In genomic region chr20:49846206-49846807, GRCh38 we compare ENCODE assay signal across 8 cellular contexts. TPM values are rescaled to one million over a fixed set of nuclear protein-coding genes. Genes with fewer than 3 reads are reported as not detected.
DNase-seq lines count a peak whose midpoint lies in the region; ATAC-seq, FAIRE-seq and TF ChIP-seq lines count a peak whose summit lies in the region.
"Had no signal": no experiment of that assay in that cellular context is flagged by ENCODE, and none has a peak within 500 bp of the region (broad histone marks: within the 10 kb centered on the region; RNA-seq: fewer than 3 reads in every experiment).

No MANE protein-coding gene starts in this region.

- no TSS peak for BruUV-seq in GM12878 (replicated peaks; lab: Mats Ljungman, UMichigan)

- RAD21 ChIA-PET in GM12878 (lab: Charles Lee; ENCODE audit: unreplicated experiment), result interaction anchor here (0.7 to 7.7 kb wide), 26 partner anchors 12 to 310 kb away, joined by 3 to 110 read pairs (median 5); partner anchors contain the start of genes SLC9A8 and SPATA2

- H3K9ac ChIP-seq in MM.1S (ENCODE audit: low read length), result no peak overlapping the region
- H3K9ac ChIP-seq in GM12878 (ENCODE audit: control insufficient read depth, insufficient read depth, low read length), result no peak overlapping the region

- DNase-seq in GM10248 (ENCODE audit: extremely low spot score), result peak; percentile 71
- peak; percentile 64 for DNase-seq in MM.1S
- DNase-seq in SKM-1 (lab: John Stamatoyannopoulos, UW; ENCODE audit: unreplicated experiment), result peak; percentile 48
- DNase-seq in GM12878 (ENCODE audit: low read depth, low spot score), result no peak
- peak; percentile 84 for DNase-seq in inferior parietal cortex (ENCODE audit: extremely low spot score)
- DNase-seq in stimulated activated CD4-positive, alpha-beta T cell treated with anti-CD3 and anti-CD28 coated beads, Interleukin-2, amount 100 ng/mL, for 4 hours (ENCODE audit: low read depth), result peak; percentile 46

- H3K9me2 ChIP-seq in MM.1S (replicated peaks; ENCODE audit: insufficient read depth, low read length), result no peaks in the 10 kb centered on the region

- no peak for FAIRE-seq in GM12878 (lab: Jason Lieb, UNC)

- 54% methylated on average over 6 of the region's 6 CpGs for WGBS in GM12878 (ENCODE audit: insufficient coverage, insufficient replicate concordance, low lambda C conversion rate, missing lambda C conversion rate)

- no peak overlapping the region for H3K27ac ChIP-seq in MM.1S (ENCODE audit: low read length)
- H3K27ac ChIP-seq in GM12878 (ENCODE audit: control insufficient read depth, insufficient read depth), result no peak overlapping the region
- H3K27ac ChIP-seq: epithelial cell of prostate had no signal

- TF ChIP-seq EP300 in GM12878 (IDR thresholded peaks at IDR 0.05; ENCODE audit: borderline replicate concordance in 1 of 2, control insufficient read depth in 1 of 2, low read depth in 2 of 2, low read length in 2 of 2), result no peak

- SMC1A ChIA-PET in GM12878 (lab: Charles Lee; ENCODE audit: uncharacterized antibody, unreplicated experiment), result interaction anchor here (0.5 to 7.1 kb wide), 40 partner anchors 9 to 304 kb away, joined by 3 to 65 read pairs (median 5); no protein-coding TSS in a partner anchor

- H4K20me1 ChIP-seq in MM.1S (ENCODE audit: insufficient read depth, low read length) (no peaks in the 10 kb centered on the region), GM12878 (ENCODE audit: control insufficient read depth, insufficient read depth) (no peaks in the 10 kb centered on the region)

- H2AFZ ChIP-seq in MM.1S (ENCODE audit: low read length) (no peak overlapping the region), GM12878 (ENCODE audit: control insufficient read depth, low read depth, low read length) (no peak overlapping the region)

- H3F3A ChIP-seq in MM.1S (ENCODE audit: insufficient read depth, low read length), result no peaks in the 10 kb centered on the region

- in situ Hi-C loops in GM12878 (cut with MboI), result loop anchor here (5.0 kb wide), 1 partner anchor 234 kb away; no protein-coding TSS in a partner anchor

- POLR2A ChIA-PET in GM10248 (lab: Yijun Ruan, JAX) (no interaction called here), GM12878 (lab: Charles Lee) (interaction anchor here (0.6 kb wide), 1 partner anchor 125 kb away, joined by 3 read pairs; no protein-coding TSS in a partner anchor)

- H3K4me3 ChIP-seq in MM.1S (ENCODE audit: low read length), result no peak overlapping the region
- no peak overlapping the region for H3K4me3 ChIP-seq in GM12878

- H3K79me2 ChIP-seq in MM.1S (ENCODE audit: low read length) (no peaks in the 10 kb centered on the region), GM12878 (ENCODE audit: control insufficient read depth, insufficient read depth, low read length) (no peaks in the 10 kb centered on the region)

- no peak for TF ChIP-seq POLR2A in GM12878 (IDR thresholded peaks at IDR 0.05; ENCODE audit: low read depth, low read length)

- peak; percentile 86 for TF ChIP-seq RAD21 in GM12878 (IDR thresholded peaks at IDR 0.05; ENCODE audit: insufficient read depth, low read depth, low read length)

- CTCF ChIA-PET in GM10248 (lab: Yijun Ruan, JAX) (interaction anchor here (0.7 to 5.7 kb wide), 44 partner anchors 9 to 503 kb away, joined by 3 to 72 read pairs (median 4); partner anchors contain the start of genes B4GALT5 and SLC9A8), GM12878 (lab: Yijun Ruan, JAX) (interaction anchor here (0.7 to 12.3 kb wide), 68 partner anchors 9 to 515 kb away, joined by 3 to 226 read pairs (median 5); partner anchors contain the start of gene B4GALT5)

- no peak overlapping the region for H3K4me2 ChIP-seq in MM.1S (ENCODE audit: low read depth, low read length)
- H3K4me2 ChIP-seq in GM12878 (ENCODE audit: control insufficient read depth, insufficient read depth), result no peak overlapping the region

- TF ChIP-seq CTCF in GM10248 (IDR thresholded peaks at IDR 0.05; ENCODE audit: control extremely low read depth, extremely low read depth, low read depth, missing control alignments) (peak; percentile 46), MM.1S (IDR thresholded peaks at IDR 0.05; ENCODE audit: low read length) (peak; percentile 55), GM12878 (IDR thresholded peaks at IDR 0.05 in 2 of 3, conservative IDR thresholded peaks at IDR 0.05 in 1 of 3; ENCODE audit: control insufficient read depth in 2 of 3, extremely low read depth in 1 of 3, insufficient read depth in 1 of 3, low read depth in 3 of 3, low read length in 3 of 3) (peak; percentile 51 to 77 (median 60))

- intact Hi-C loops in GM12878 (cut with micrococcal nuclease; ENCODE audit: unreplicated experiment), result loop anchor here (1.0 to 2.0 kb wide), 2 partner anchors 235 to 306 kb away; no protein-coding TSS in a partner anchor

- H3K27me3 ChIP-seq in MM.1S (replicated peaks; ENCODE audit: insufficient read depth, low read length) (no peaks in the 10 kb centered on the region), GM12878 (replicated peaks in 1 of 2; ENCODE audit: control insufficient read depth in 2 of 2, insufficient read depth in 2 of 2, low read length in 1 of 2) (no peaks in the 10 kb centered on the region)

- ATAC-seq in GM12878, result peak; percentile 96
- ATAC-seq in HG03565 (IDR thresholded peaks at IDR 0.05; ENCODE audit: unreplicated experiment), result no peak

- H3K9me3 ChIP-seq in MM.1S (replicated peaks; ENCODE audit: insufficient read depth, low read length) (no peaks in the 10 kb centered on the region), GM12878 (replicated peaks; ENCODE audit: control insufficient read depth, insufficient read depth, low read length) (peaks cover 6% of the 10 kb centered on the region; the same call in 2 of the 3 replicates)

- no peaks in the 10 kb centered on the region for H3K36me3 ChIP-seq in MM.1S (replicated peaks; ENCODE audit: insufficient read depth, low read length)
- H3K36me3 ChIP-seq in GM12878 (ENCODE audit: control insufficient read depth in 2 of 2, insufficient read depth in 2 of 2, low read length in 1 of 2), result peaks cover 6 to 17% of the 10 kb centered on the region in 2 experiments; a peak in 3 of 4 replicates

- H3K4me1 ChIP-seq in MM.1S (ENCODE audit: low read length) (no peaks in the 10 kb centered on the region), GM12878 (ENCODE audit: control insufficient read depth, insufficient read depth, low read length) (peaks cover 4% of the 10 kb centered on the region; the same call in 1 of the 2 replicates)

TF ChIP-seq in GM12878, 131 proteins besides CTCF, POLR2A, EP300 and RAD21 (continues in another document):
- no peak for TF ChIP-seq IKZF1 (conservative IDR thresholded peaks at IDR 0.05)
- TF ChIP-seq EGR1 (IDR thresholded peaks at IDR 0.05; ENCODE audit: borderline replicate concordance in 1 of 2, low read depth in 2 of 2, low read length in 2 of 2), result no peak
- TF ChIP-seq RFX5 (IDR thresholded peaks at IDR 0.05; ENCODE audit: low read depth, low read length), result no peak
- TF ChIP-seq E2F8 (IDR thresholded peaks at IDR 0.05; ENCODE audit: low read depth, partially characterized antibody), result no peak
- TF ChIP-seq GATAD2B (conservative IDR thresholded peaks at IDR 0.05; ENCODE audit: low read depth), result no peak

RNA-seq across cellular contexts. Expression of gene SLC9A8, which starts 33.7 kb away (rescaled TPM):
- total RNA-seq in GM12878 (2013; cell fraction: nucleolus; rRNA removed), result 52.8 and 65.8 TPM in 2 replicates
- 11.7 and 15.5 TPM in 2 replicates for total RNA-seq in GM12878 (2014; rRNA removed)
- 7.8 and 8.8 TPM in 2 replicates for total RNA-seq in GM12878 (2014; rRNA removed; fragmentation: Illumina TruSeq; extraction: Trizol)
- total RNA-seq in GM12878 (2021), result 11.5 and 11.8 TPM in 2 replicates
- 4.4 TPM for polyA plus RNA-seq in GM12878 (2011; ENCODE audit: low read depth)
- 3.0 and 5.1 TPM in 2 replicates for polyA plus RNA-seq in GM12878 (2011; rRNA removed)
- polyA plus RNA-seq in GM12878 (2011; cell fraction: cytosol; rRNA removed), result 4.5 TPM in 2 replicates
- 23.5 and 26.3 TPM in 2 replicates for polyA plus RNA-seq in GM12878 (2011; cell fraction: nucleus; rRNA removed)
- polyA plus RNA-seq in GM12878 (2012), result 7.2 and 8.6 TPM in 2 replicates
- 6.5 and 8.2 TPM in 2 replicates for polyA plus RNA-seq in GM12878 (2014; fragmentation: Illumina TruSeq; extraction: Trizol)
- under 1 TPM; 0.40 to 0.53 TPM for polyA plus RNA-seq in GM12878 (2014; fragmentation: Nextera tagmentation; extraction: Ambion mirVana)
- polyA plus RNA-seq in GM12878 (2014; rRNA removed), result 8.9 and 9.5 TPM in 2 replicates
- 1 to 10 TPM; 4.7 to 4.9 TPM for polyA plus RNA-seq in GM12878 (2016; fragmentation: Nextera tagmentation; extraction: Ambion mirVana)
- 36.6 and 38.0 TPM in 2 replicates for polyA minus RNA-seq in GM12878 (2011; rRNA and poly(A)+ RNA removed)
- 1.6 and 1.9 TPM in 2 replicates for polyA minus RNA-seq in GM12878 (2011; cell fraction: cytosol; rRNA and poly(A)+ RNA removed)
- 29.6 and 48.5 TPM in 2 replicates for polyA minus RNA-seq in GM12878 (2011; cell fraction: nucleus; rRNA and poly(A)+ RNA removed)
